Comparison of ENCODE assay signal across 8 cellular contexts in the genomic region with DNA sequence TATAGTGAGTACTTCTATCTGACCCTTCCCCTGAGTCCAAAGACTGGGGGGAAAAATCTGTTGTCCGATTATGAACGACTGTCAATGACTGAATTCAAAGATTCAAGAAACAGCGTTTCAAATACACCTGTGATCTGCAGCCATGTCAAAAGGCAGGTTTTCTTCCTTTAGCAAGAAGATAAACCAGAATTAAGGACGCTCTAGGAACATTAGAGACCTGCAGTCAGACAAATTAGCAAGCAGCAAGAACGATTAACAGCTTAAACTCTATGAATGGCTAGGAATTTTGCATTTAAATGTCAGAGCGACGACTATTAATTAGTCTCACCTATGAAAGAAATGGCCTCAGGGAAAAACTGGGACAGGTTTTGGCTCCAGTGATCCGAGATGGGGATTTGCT. TPM values are rescaled to one million over a fixed set of nuclear protein-coding genes. Genes with fewer than 3 reads are reported as not detected.
A peak's percentile ranks its signal among the peaks of the same experiment; 100 is the strongest.
DNase-seq lines count a peak whose midpoint lies in the region; ATAC-seq and FAIRE-seq lines count a peak whose summit lies in the region.

No MANE protein-coding gene starts in this region.

- POLR2A ChIA-PET in activated CD8-positive, alpha-beta T cell treated with anti-CD3 and anti-CD28 coated beads, Interleukin-2, amount 10 ng/mL, durations not matched to agents 7 days and 5 days (lab: Charles Lee): interaction anchor here (1.3 to 5.0 kb wide), 7 partner anchors 16 to 310 kb away, joined by 4 to 83 read pairs (median 19); no protein-coding TSS in a partner anchor

- ATAC-seq in activated CD8-positive, alpha-beta T cell treated with anti-CD3 and anti-CD28 coated beads, Interleukin-2, amount 10 ng/mL, durations not matched to agents 7 days and 5 days: no peak
- ATAC-seq in HG03354 (IDR thresholded peaks at IDR 0.05; ENCODE audit: poor library complexity, severe bottlenecking, unreplicated experiment) (no peak), HG03439 (IDR thresholded peaks at IDR 0.05; ENCODE audit: unreplicated experiment) (no peak)

- H3K9me3 Mint-ChIP-seq in activated CD8-positive, alpha-beta T cell treated with anti-CD3 and anti-CD28 coated beads, Interleukin-2, amount 10 ng/mL, durations not matched to agents 7 days and 5 days (ENCODE audit: insufficient read depth): no peaks in the 10 kb centered on the region

- H3K27me3 Mint-ChIP-seq in activated CD8-positive, alpha-beta T cell treated with anti-CD3 and anti-CD28 coated beads, Interleukin-2, amount 10 ng/mL, durations not matched to agents 7 days and 5 days (ENCODE audit: low read depth): no peaks in the 10 kb centered on the region

- FAIRE-seq in small intestine (lab: Jason Lieb, UNC): no peak

- H3K9me3 ChIP-seq in HUES6 (ENCODE audit: control insufficient read depth, insufficient read depth, low read depth, low read length) (no peaks in the 10 kb centered on the region), iPS DF 6.9 (ENCODE audit: control insufficient read depth, insufficient read depth, low read length) (no peaks in the 10 kb centered on the region), small intestine (ENCODE audit: control insufficient read depth, low read depth) (no peaks in the 10 kb centered on the region)

- H3K4me3 ChIP-seq in HUES6 (ENCODE audit: low read depth, low read length) (peak overlapping the region; percentile 77), iPS DF 6.9 (ENCODE audit: low read length) (peak overlapping the region; percentile 57; the same call in 1 of the 2 replicates), small intestine (ENCODE audit: low read depth in 1 of 2, low read length in 2 of 2) (peak overlapping the region; percentile 73 to 95)

- H3K9ac ChIP-seq in HUES6 (ENCODE audit: low read length): peak overlapping the region; percentile 97

- H3K36me3 ChIP-seq in HUES6 (ENCODE audit: control insufficient read depth, insufficient read depth, low read length) (peaks cover 36% of the 10 kb centered on the region), iPS DF 6.9 (ENCODE audit: control insufficient read depth, insufficient read depth, low read length) (no peaks in the 10 kb centered on the region), small intestine (ENCODE audit: control insufficient read depth in 2 of 2, insufficient read depth in 2 of 2, low read length in 2 of 2) (no peaks in the 10 kb centered on the region)

- no CpG with 5 or more reads among the region's 8 CpGs for WGBS in iPS DF 6.9 (ENCODE audit: insufficient coverage, insufficient read length)
- 55 to 70% (median 66%) methylated on average over 8 of the region's 8 CpGs for WGBS in small intestine, 3 donors

- peak overlapping the region; percentile 98 for H3K4me3 Mint-ChIP-seq in activated CD8-positive, alpha-beta T cell treated with anti-CD3 and anti-CD28 coated beads, Interleukin-2, amount 10 ng/mL, durations not matched to agents 7 days and 5 days

- H3K4me1 ChIP-seq in HUES6 (ENCODE audit: control insufficient read depth, insufficient read depth, low read length): peaks cover 52% of the 10 kb centered on the region
- H3K4me1 ChIP-seq in iPS DF 6.9 (ENCODE audit: control insufficient read depth, insufficient read depth, low read length): peaks cover 4% of the 10 kb centered on the region; the same call in 1 of the 2 replicates
- peaks cover 11 to 29% of the 10 kb centered on the region in 2 donors for H3K4me1 ChIP-seq in small intestine (ENCODE audit: control insufficient read depth in 2 of 2, insufficient read depth in 1 of 2, low read depth in 1 of 2, low read length in 1 of 2)

- peak overlapping the region; percentile 94 for H3K27ac Mint-ChIP-seq in activated CD8-positive, alpha-beta T cell treated with anti-CD3 and anti-CD28 coated beads, Interleukin-2, amount 10 ng/mL, durations not matched to agents 7 days and 5 days

- peaks cover 58% of the 10 kb centered on the region for H3K4me1 Mint-ChIP-seq in activated CD8-positive, alpha-beta T cell treated with anti-CD3 and anti-CD28 coated beads, Interleukin-2, amount 10 ng/mL, durations not matched to agents 7 days and 5 days (ENCODE audit: low read depth)

- H3K27me3 ChIP-seq in HUES6 (ENCODE audit: control insufficient read depth, insufficient read depth, low read length) (peaks cover 68% of the 10 kb centered on the region), iPS DF 6.9 (ENCODE audit: control insufficient read depth, insufficient read depth, low read length) (peaks cover 10% of the 10 kb centered on the region; the same call in 1 of the 2 replicates), small intestine (ENCODE audit: control insufficient read depth in 2 of 2, insufficient read depth in 2 of 2, low read length in 2 of 2) (no peaks in the 10 kb centered on the region)

- H3K27ac ChIP-seq in HUES6 (ENCODE audit: low read depth, low read length) (peak overlapping the region; percentile 11; the same call in 1 of the 2 replicates), iPS DF 6.9 (ENCODE audit: low read length) (no peak overlapping the region), small intestine (ENCODE audit: low read depth in 1 of 2, low read length in 1 of 2) (peak overlapping the region in 1 of 2 donors; percentile 99)

- CTCF ChIA-PET in activated CD8-positive, alpha-beta T cell treated with anti-CD3 and anti-CD28 coated beads, Interleukin-2, amount 10 ng/mL, durations not matched to agents 7 days and 5 days (lab: Charles Lee): interaction anchor here (0.9 to 5.7 kb wide), 8 partner anchors 29 to 332 kb away, joined by 3 to 53 read pairs (median 4); a partner anchor contains a TSS

- peaks cover 58% of the 10 kb centered on the region for H3K36me3 Mint-ChIP-seq in activated CD8-positive, alpha-beta T cell treated with anti-CD3 and anti-CD28 coated beads, Interleukin-2, amount 10 ng/mL, durations not matched to agents 7 days and 5 days (ENCODE audit: low read depth)

- no peak for DNase-seq in activated CD8-positive, alpha-beta T cell treated with anti-CD3 and anti-CD28 coated beads, Interleukin-2, amount 10 ng/mL, durations not matched to agents 7 days and 5 days
- DNase-seq in iPS DF 6.9 (ENCODE audit: low read depth, low spot score): no peak
- DNase-seq in small intestine: no peak
- DNase-seq in activated CD4-positive, alpha-beta T cell treated with anti-CD3 and anti-CD28 coated beads for 48 hours: no peak
- DNase-seq in A172 (ENCODE audit: low spot score): no peak

RNA-seq across cellular contexts. Expression of a gene that starts 2.0 kb away (rescaled TPM):
- total RNA-seq in activated CD8-positive, alpha-beta T cell treated with anti-CD3 and anti-CD28 coated beads, Interleukin-2, amount 10 ng/mL, durations not matched to agents 7 days and 5 days: 100 to 1,000 TPM; 116 to 119 TPM
- polyA plus RNA-seq in small intestine: 10 to 100 TPM; 10.3 to 28.2 (median 20.0) TPM
- 8.1 and 9.4 TPM in 2 replicates for total RNA-seq in A172 (2014; rRNA removed; shearing (Covaris generic))

Comparison
In these comparisons a context has a peak if more than half of its experiments do, and no peak if none do; other contexts are left out.
1. RNA of a gene that starts 2.0 kb away (total RNA-seq): 116 to 119 TPM in activated CD8-positive, alpha-beta T cell treated with anti-CD3 and anti-CD28 coated beads, Interleukin-2, amount 10 ng/mL, durations not matched to agents 7 days and 5 days; 8.1 to 9.4 TPM in A172; every median in the first group is over 10 times any median in the second.
2. Peak in every context shown above with its lines, with median percentiles within 50 percentile points of each other: H3K4me3 ChIP-seq.